In genomic region chr16:80536246-80536645, GRCh38 we compare ENCODE assay signal across 22 cellular contexts. TPM values are rescaled to one million over a fixed set of nuclear protein-coding genes. Genes with fewer than 3 reads are reported as not detected.
"Had no signal": no experiment of that assay in that cellular context is flagged by ENCODE, and none has a peak within 500 bp of the region (broad histone marks: within the 10 kb centered on the region; RNA-seq: fewer than 3 reads in every experiment).

No MANE protein-coding gene starts in this region.

- DNase-seq: activated CD4-positive, alpha-beta T cell treated with anti-CD3 and anti-CD28 coated beads, Interleukin-2, amount 50 U/mL, for 1 hour; activated naive CD4-positive, alpha-beta T cell treated with Interleukin-2 at 50 U/mL for 16 hours; anterior cingulate cortex; body of pancreas; cortex of kidney; endodermal cell; heart left ventricle; left ventricle myocardium superior; ovary; spleen; stimulated activated CD8-positive, alpha-beta memory T cell treated with anti-CD3 and anti-CD28 coated beads, Interleukin-4, amount 100 ng/mL, for 48 hours; stimulated activated naive CD4-positive, alpha-beta T cell; T1000; upper lobe of left lung had no signal

- H3K4me1 Mint-ChIP-seq: endodermal cell had no signal

- H3K36me3 Mint-ChIP-seq: WTC11 had no signal

- H3K27ac Mint-ChIP-seq: endodermal cell; nephron; T-helper 1 cell treated with Interleukin-12 subunit alpha and Interleukin-12 subunit beta and Interleukin-4 antibody, amounts not matched to agents 30 μg/mL and 1 μg/mL, for 36 hours; WTC11 had no signal

- H3K4me3 Mint-ChIP-seq: endodermal cell; nephron; T-helper 1 cell treated with Interleukin-12 subunit alpha and Interleukin-12 subunit beta and Interleukin-4 antibody, amounts not matched to agents 30 μg/mL and 1 μg/mL, for 36 hours; WTC11 had no signal

- ATAC-seq: body of pancreas, heart left ventricle, left ventricle myocardium superior, WTC11 had no signal

- H3K9me3 Mint-ChIP-seq: nephron had no signal

RNA-seq across cellular contexts. Expression of gene DYNLRB2, which starts 4.5 kb away (rescaled TPM):
- total RNA-seq: body of pancreas, cardiac muscle cell, endodermal cell, left ventricle myocardium superior, mononuclear cell, myocyte, SK-MEL-5, subcutaneous adipose tissue, WTC11 had no signal
